ENCODE assay signal across 17 cellular contexts in genomic region chr17:74892013-74892841, GRCh38. TPM values are rescaled to one million over a fixed set of nuclear protein-coding genes. Genes with fewer than 3 reads are reported as not detected.
DNase-seq lines count a peak whose midpoint lies in the region; ATAC-seq and TF ChIP-seq lines count a peak whose summit lies in the region.
"Had no signal": no experiment of that assay in that cellular context is flagged by ENCODE, and none has a peak within 500 bp of the region (broad histone marks: within the 10 kb centered on the region; RNA-seq: fewer than 3 reads in every experiment).

No MANE protein-coding gene starts in this region.

- H3K27ac ChIP-seq in colonic mucosa (no peak overlapping the region), osteoblast (ENCODE audit: low read depth, low read length) (no peak overlapping the region)

- H3K9me3 ChIP-seq in ES-I3 (ENCODE audit: control insufficient read depth, insufficient read depth, low read length) = no peaks in the 10 kb centered on the region
- no peaks in the 10 kb centered on the region for H3K9me3 ChIP-seq in colonic mucosa
- no peaks in the 10 kb centered on the region for H3K9me3 ChIP-seq in osteoblast (ENCODE audit: low read depth, low read length)

- no peak for TF ChIP-seq CTCF in colonic mucosa (IDR thresholded peaks at IDR 0.05)
- TF ChIP-seq CTCF in osteoblast (IDR thresholded peaks at IDR 0.05; ENCODE audit: extremely low read depth, low read depth, low read length) = no peak

- no peak overlapping the region for H3K4me2 ChIP-seq in osteoblast (ENCODE audit: insufficient read depth, low read length)

- no peaks in the 10 kb centered on the region for H3K36me3 Mint-ChIP-seq in activated CD4-positive, alpha-beta T cell treated with anti-CD3 and anti-CD28 coated beads, Interleukin-2, amount 10 ng/mL, durations not matched to agents 24 days and 14 days (ENCODE audit: low read depth)
- H3K36me3 Mint-ChIP-seq: stimulated activated naive B cell treated with anti-CD40 and anti-IgM and Interleukin-4, amounts not matched to agents 10 μg/mL and 1 μg/mL and 100 μg/mL, for 72 hours had no signal

- H3K4me3 ChIP-seq in colonic mucosa = peak overlapping the region; percentile 23
- H3K4me3 ChIP-seq in osteoblast (ENCODE audit: insufficient read depth, low read length) = no peak overlapping the region

- no peaks in the 10 kb centered on the region for H3K9me3 Mint-ChIP-seq in activated CD4-positive, alpha-beta T cell treated with anti-CD3 and anti-CD28 coated beads, Interleukin-2, amount 10 ng/mL, durations not matched to agents 24 days and 14 days
- H3K9me3 Mint-ChIP-seq: activated naive CD8-positive, alpha-beta T cell treated with anti-CD3 and anti-CD28 coated beads, Interleukin-2, amount 50 U/mL, for 24 hours; central memory CD8-positive, alpha-beta T cell; stimulated activated naive B cell treated with anti-CD40 and anti-IgM and Interleukin-4, amounts not matched to agents 10 μg/mL and 1 μg/mL and 100 μg/mL, for 72 hours had no signal

- H3K9ac ChIP-seq in ES-I3 (ENCODE audit: low read depth, low read length) (peak overlapping the region; percentile 63; the same call in 1 of the 2 replicates), colonic mucosa (ENCODE audit: low read depth in 2 of 2, low read length in 2 of 2) (no peak overlapping the region)

- no peak overlapping the region for H3K4me3 Mint-ChIP-seq in activated CD4-positive, alpha-beta T cell treated with anti-CD3 and anti-CD28 coated beads, Interleukin-2, amount 10 ng/mL, durations not matched to agents 24 days and 14 days
- H3K4me3 Mint-ChIP-seq: activated naive CD8-positive, alpha-beta T cell treated with anti-CD3 and anti-CD28 coated beads, Interleukin-2, amount 50 U/mL, for 24 hours had no signal

- no peak for ATAC-seq in GM21529 (IDR thresholded peaks at IDR 0.05; ENCODE audit: unreplicated experiment)
- ATAC-seq: activated naive CD8-positive, alpha-beta T cell treated with anti-CD3 and anti-CD28 coated beads, Interleukin-2, amount 50 U/mL, for 24 hours had no signal

- peaks cover 2% of the 10 kb centered on the region for H3K4me1 Mint-ChIP-seq in activated CD4-positive, alpha-beta T cell treated with anti-CD3 and anti-CD28 coated beads, Interleukin-2, amount 10 ng/mL, durations not matched to agents 24 days and 14 days

- H3K4me1 ChIP-seq in ES-I3 (ENCODE audit: insufficient read depth, low read length) (peaks cover 16% of the 10 kb centered on the region), colonic mucosa (peaks cover 4% of the 10 kb centered on the region), osteoblast (ENCODE audit: insufficient read depth, low read length) (no peaks in the 10 kb centered on the region)

- no peaks in the 10 kb centered on the region for H4K20me1 ChIP-seq in osteoblast (ENCODE audit: insufficient read depth, low read length)

- no peaks in the 10 kb centered on the region for H3K36me3 ChIP-seq in ES-I3 (ENCODE audit: insufficient read depth, low read length)
- no peaks in the 10 kb centered on the region for H3K36me3 ChIP-seq in colonic mucosa
- no peaks in the 10 kb centered on the region for H3K36me3 ChIP-seq in osteoblast (ENCODE audit: insufficient read depth, low read length)

- DNase-seq in NCI-H510A (lab: John Stamatoyannopoulos, UW) = peak; percentile 25
- no peak for DNase-seq in colonic mucosa
- peak; percentile 86 for DNase-seq in osteoblast (ENCODE audit: insufficient read length, low spot score, missing footprints)
- DNase-seq in NCI-H524 treated with DMSO at 0.1 percent for 48 hours (lab: John Stamatoyannopoulos, UW) = no peak
- no peak for DNase-seq in SKM-1 treated with dmso at 0.1 percent for 144 hours (lab: John Stamatoyannopoulos, UW; ENCODE audit: unreplicated experiment)
- no peak for DNase-seq in activated CD4-positive, alpha-beta T cell treated with anti-CD3 and anti-CD28 coated beads, Interleukin-2, amount 10 ng/mL, durations not matched to agents 24 days and 14 days
- DNase-seq: activated naive CD8-positive, alpha-beta T cell treated with anti-CD3 and anti-CD28 coated beads, Interleukin-2, amount 50 U/mL, for 24 hours; NCI-H1694 treated with DMSO at 0.1 percent for 48 hours; occipital lobe; stimulated activated naive B cell treated with anti-CD40 and anti-IgM and Interleukin-4, amounts not matched to agents 10 μg/mL and 1 μg/mL and 100 μg/mL, for 72 hours; T-helper 9 cell had no signal

- peaks cover 46% of the 10 kb centered on the region for H3K27me3 Mint-ChIP-seq in activated CD4-positive, alpha-beta T cell treated with anti-CD3 and anti-CD28 coated beads, Interleukin-2, amount 10 ng/mL, durations not matched to agents 24 days and 14 days

- no peak overlapping the region for H2AFZ ChIP-seq in osteoblast (ENCODE audit: low read length)

- intact Hi-C loops in colonic mucosa (cut with DNase I) = no loop called here
- intact Hi-C loops in activated CD4-positive, alpha-beta T cell treated with anti-CD3 and anti-CD28 coated beads, Interleukin-2, amount 10 ng/mL, durations not matched to agents 24 days and 14 days (cut with micrococcal nuclease) = no loop called here

- H3K27ac Mint-ChIP-seq in activated CD4-positive, alpha-beta T cell treated with anti-CD3 and anti-CD28 coated beads, Interleukin-2, amount 10 ng/mL, durations not matched to agents 24 days and 14 days = no peak overlapping the region
- H3K27ac Mint-ChIP-seq: activated naive CD8-positive, alpha-beta T cell treated with anti-CD3 and anti-CD28 coated beads, Interleukin-2, amount 50 U/mL, for 24 hours; stimulated activated naive B cell treated with anti-CD40 and anti-IgM and Interleukin-4, amounts not matched to agents 10 μg/mL and 1 μg/mL and 100 μg/mL, for 72 hours had no signal

- H3K27me3 ChIP-seq in colonic mucosa = peaks cover 32% of the 10 kb centered on the region
- H3K27me3 ChIP-seq in osteoblast (ENCODE audit: insufficient read depth, low read length) = peaks cover 69% of the 10 kb centered on the region

- H3K79me2 ChIP-seq in osteoblast (ENCODE audit: insufficient read depth, low read length) = no peaks in the 10 kb centered on the region

RNA-seq across cellular contexts. Expression of gene FADS6, which starts 1.2 kb away (rescaled TPM):
- 10 to 100 TPM in 1 of 2 donors, under 1 TPM in 1; 0.30 to 18.4 TPM for total RNA-seq in colonic mucosa
- not detected in 2 replicates for total RNA-seq in osteoblast
- total RNA-seq in activated CD4-positive, alpha-beta T cell treated with anti-CD3 and anti-CD28 coated beads, Interleukin-2, amount 10 ng/mL, durations not matched to agents 24 days and 14 days = not detected in 2 replicates
- total RNA-seq: glomerular endothelial cell, LHCN-M2, mononuclear cell had no signal

RNA-seq across cellular contexts. Expression of gene FDXR, which starts 19.4 kb away (rescaled TPM):
- total RNA-seq in colonic mucosa (10 to 100 TPM; 17.7 to 26.9 TPM), osteoblast (23.5 and 25.9 TPM in 2 replicates)
- 18.8 and 20.5 TPM in 2 replicates for total RNA-seq in activated CD4-positive, alpha-beta T cell treated with anti-CD3 and anti-CD28 coated beads, Interleukin-2, amount 10 ng/mL, durations not matched to agents 24 days and 14 days

RNA-seq across cellular contexts. Expression of gene USH1G, which starts 30.8 kb away (rescaled TPM):
- total RNA-seq in colonic mucosa (under 1 TPM in 1 of 2 donors, not detected in 1; 0.05 TPM), osteoblast (not detected in 2 replicates)
- total RNA-seq in activated CD4-positive, alpha-beta T cell treated with anti-CD3 and anti-CD28 coated beads, Interleukin-2, amount 10 ng/mL, durations not matched to agents 24 days and 14 days = not detected in 2 replicates
- total RNA-seq: glomerular endothelial cell, LHCN-M2, mononuclear cell had no signal

RNA-seq across cellular contexts. Expression of gene OTOP2, which starts 31.8 kb away (rescaled TPM):
- 10 to 100 TPM in 1 of 2 donors, 1 to 10 TPM in 1; 5.7 to 18.4 TPM for total RNA-seq in colonic mucosa
- total RNA-seq in osteoblast = not detected in 2 replicates
- not detected in 2 replicates for total RNA-seq in activated CD4-positive, alpha-beta T cell treated with anti-CD3 and anti-CD28 coated beads, Interleukin-2, amount 10 ng/mL, durations not matched to agents 24 days and 14 days
- total RNA-seq: glomerular endothelial cell, LHCN-M2, mononuclear cell, occipital lobe had no signal

RNA-seq across cellular contexts. Expression of gene GRIN2C, which starts 32.5 kb away (rescaled TPM):
- total RNA-seq in colonic mucosa (under 1 TPM; 0.16 to 0.30 TPM), osteoblast (0.29 and 0.72 TPM in 2 replicates)
- total RNA-seq in activated CD4-positive, alpha-beta T cell treated with anti-CD3 and anti-CD28 coated beads, Interleukin-2, amount 10 ng/mL, durations not matched to agents 24 days and 14 days = 0.05 and 0.19 TPM in 2 replicates
- total RNA-seq: mononuclear cell had no signal

Comparison
In these comparisons a context has a peak if more than half of its experiments do, and no peak if none do; other contexts are left out.
1. DNase-seq: peak in NCI-H510A (single experiment) and osteoblast (single experiment); none in colonic mucosa (single experiment), NCI-H524 treated with DMSO at 0.1 percent for 48 hours (single experiment), SKM-1 treated with dmso at 0.1 percent for 144 hours (single experiment) and activated CD4-positive, alpha-beta T cell treated with anti-CD3 and anti-CD28 coated beads, Interleukin-2, amount 10 ng/mL, durations not matched to agents 24 days and 14 days (single experiment).